ENCODE assay signal across 9 cellular contexts in genomic region chr5:142699105-142699720, GRCh38. TPM values are rescaled to one million over a fixed set of nuclear protein-coding genes. Genes with fewer than 3 reads are reported as not detected.
A peak's percentile ranks its signal among the peaks of the same experiment; 100 is the strongest.
DNase-seq lines count a peak whose midpoint lies in the region; ATAC-seq and TF ChIP-seq lines count a peak whose summit lies in the region.
"Had no signal": no experiment of that assay in that cellular context is flagged by ENCODE, and none has a peak within 500 bp of the region (broad histone marks: within the 10 kb centered on the region; RNA-seq: fewer than 3 reads in every experiment).

No MANE protein-coding gene starts in this region.

- peak; percentile 54 to 70 (median 69) for DNase-seq in CD4-positive, CD25-positive, alpha-beta regulatory T cell
- DNase-seq in GM20000 (ENCODE audit: low spot score) (peak; percentile 77), LHCN-M2 (ENCODE audit: low read depth) (peak; percentile 83), RWPE1 (ENCODE audit: low spot score) (peak; percentile 90), fibroblast of villous mesenchyme (ENCODE audit: low read depth) (peak; percentile 84), neuronal stem cell (ENCODE audit: low spot score) (peak; percentile 90), stromal cell of bone marrow (ENCODE audit: low read depth) (peak; percentile 81)
- DNase-seq in activated T-helper 1 cell treated with anti-CD3 and anti-CD28 coated beads, Interleukin-12 subunit alpha, Interleukin-12 subunit beta, Interleukin-2, Interleukin-4 antibody, amounts not matched to agents 30 ng/mL and 10 ng/mL and 1 ng/mL, durations not matched to agents 14 hours and 24 hours and 36 hours (ENCODE audit: low spot score), result peak; percentile 56

- no peaks in the 10 kb centered on the region for H3K9me3 Mint-ChIP-seq in CD4-positive, CD25-positive, alpha-beta regulatory T cell
- H3K9me3 Mint-ChIP-seq in activated T-helper 1 cell treated with anti-CD3 and anti-CD28 coated beads, Interleukin-12 subunit alpha, Interleukin-12 subunit beta, Interleukin-2, Interleukin-4 antibody, amounts not matched to agents 30 ng/mL and 10 ng/mL and 1 ng/mL, durations not matched to agents 14 hours and 24 hours and 36 hours, result no peaks in the 10 kb centered on the region

- CTCF ChIA-PET in RWPE1 (lab: Yijun Ruan, JAX), result interaction anchor here (0.6 to 5.6 kb wide), 43 partner anchors 9 to 1910 kb away, joined by 3 to 154 read pairs (median 4); partner anchors contain the start of gene FGF1

- no peak overlapping the region for H2BK120ac ChIP-seq in neuronal stem cell (ENCODE audit: low read depth, low read length)

- H4K91ac ChIP-seq in neuronal stem cell (ENCODE audit: low read depth, low read length, poor library complexity), result no peak overlapping the region

- H3K4me1 ChIP-seq in CD4-positive, CD25-positive, alpha-beta regulatory T cell (ENCODE audit: control insufficient read depth, insufficient read depth, low read length, poor library complexity, severe bottlenecking), result no peaks in the 10 kb centered on the region
- H3K4me1 ChIP-seq in neuronal stem cell (ENCODE audit: control insufficient read depth in 2 of 2, insufficient read depth in 1 of 2, low read depth in 1 of 2, low read length in 2 of 2), result no peaks in the 10 kb centered on the region

- no peak overlapping the region for H2AK5ac ChIP-seq in neuronal stem cell (ENCODE audit: low read depth, low read length)

- POLR2A ChIA-PET in RWPE1 (lab: Yijun Ruan, JAX; ENCODE audit: low non-redundant PET), result no interaction called here

- peak; percentile 65 to 82 for ATAC-seq in CD4-positive, CD25-positive, alpha-beta regulatory T cell (ENCODE audit: low read depth in 2 of 2)

- no peak overlapping the region for H3K27ac ChIP-seq in CD4-positive, CD25-positive, alpha-beta regulatory T cell (ENCODE audit: insufficient read depth, low read length, poor library complexity, severe bottlenecking)
- no peak overlapping the region for H3K27ac ChIP-seq in RWPE1
- H3K27ac ChIP-seq in neuronal stem cell (replicated peaks; ENCODE audit: low read length), result no peak overlapping the region

- peaks cover 0 to 3% (median 0%) of the 10 kb centered on the region in 4 donors for H3K4me1 Mint-ChIP-seq in CD4-positive, CD25-positive, alpha-beta regulatory T cell
- H3K4me1 Mint-ChIP-seq in activated T-helper 1 cell treated with anti-CD3 and anti-CD28 coated beads, Interleukin-12 subunit alpha, Interleukin-12 subunit beta, Interleukin-2, Interleukin-4 antibody, amounts not matched to agents 30 ng/mL and 10 ng/mL and 1 ng/mL, durations not matched to agents 14 hours and 24 hours and 36 hours (ENCODE audit: low read depth), result no peaks in the 10 kb centered on the region

- H2AFZ ChIP-seq in neuronal stem cell (ENCODE audit: low read length), result peak overlapping the region; percentile 78

- no peak overlapping the region for H2BK15ac ChIP-seq in neuronal stem cell (ENCODE audit: low read length)

- H3K27me3 Mint-ChIP-seq in CD4-positive, CD25-positive, alpha-beta regulatory T cell, result peaks cover 23% of the 10 kb centered on the region
- H3K27me3 Mint-ChIP-seq in activated T-helper 1 cell treated with anti-CD3 and anti-CD28 coated beads, Interleukin-12 subunit alpha, Interleukin-12 subunit beta, Interleukin-2, Interleukin-4 antibody, amounts not matched to agents 30 ng/mL and 10 ng/mL and 1 ng/mL, durations not matched to agents 14 hours and 24 hours and 36 hours (ENCODE audit: insufficient read depth), result peaks cover 13% of the 10 kb centered on the region

- no peaks in the 10 kb centered on the region for H3K36me3 Mint-ChIP-seq in CD4-positive, CD25-positive, alpha-beta regulatory T cell
- no peaks in the 10 kb centered on the region for H3K36me3 Mint-ChIP-seq in activated T-helper 1 cell treated with anti-CD3 and anti-CD28 coated beads, Interleukin-12 subunit alpha, Interleukin-12 subunit beta, Interleukin-2, Interleukin-4 antibody, amounts not matched to agents 30 ng/mL and 10 ng/mL and 1 ng/mL, durations not matched to agents 14 hours and 24 hours and 36 hours (ENCODE audit: low read depth)
- H3K36me3 Mint-ChIP-seq: IgD-negative memory B cell had no signal

- no peak overlapping the region for H2BK5ac ChIP-seq in neuronal stem cell (ENCODE audit: low read length)

- H3K9ac ChIP-seq in neuronal stem cell (ENCODE audit: low read depth, low read length, poor library complexity), result no peak overlapping the region

- H3K23ac ChIP-seq in neuronal stem cell (ENCODE audit: low read depth, low read length, poor library complexity), result no peak overlapping the region

- intact Hi-C loops in activated T-helper 1 cell treated with anti-CD3 and anti-CD28 coated beads, Interleukin-12 subunit alpha, Interleukin-12 subunit beta, Interleukin-2, Interleukin-4 antibody, amounts not matched to agents 30 ng/mL and 10 ng/mL and 1 ng/mL, durations not matched to agents 14 hours and 24 hours and 36 hours (cut with micrococcal nuclease), result loop anchor here (1.0 to 2.0 kb wide), 6 partner anchors 44 to 1006 kb away; no protein-coding TSS in a partner anchor

- H3K14ac ChIP-seq in neuronal stem cell (ENCODE audit: low read length), result no peak overlapping the region

- no peak overlapping the region for H4K8ac ChIP-seq in neuronal stem cell (ENCODE audit: low read depth, low read length)

- TF ChIP-seq CTCF in GM20000 (IDR thresholded peaks at IDR 0.05; ENCODE audit: extremely low read depth, missing control alignments) (peak; percentile 84), RWPE1 (conservative IDR thresholded peaks at IDR 0.05; ENCODE audit: low read depth) (peak; percentile 99), fibroblast of villous mesenchyme (IDR thresholded peaks at IDR 0.05; ENCODE audit: insufficient read depth, low read depth, low read length) (peak; percentile 98)

- WGBS in neuronal stem cell (ENCODE audit: extremely low coverage in 2 of 2, insufficient read length in 2 of 2, insufficient replicate concordance in 1 of 2), 2 donors, result no CpG with 5 or more reads among the region's 5 CpGs

- no peaks in the 10 kb centered on the region for H3K36me3 ChIP-seq in CD4-positive, CD25-positive, alpha-beta regulatory T cell (ENCODE audit: control insufficient read depth, insufficient read depth, low read length)
- H3K36me3 ChIP-seq in neuronal stem cell (replicated peaks in 1 of 2; ENCODE audit: control insufficient read depth in 2 of 2, insufficient read depth in 2 of 2, low read length in 2 of 2), result no peaks in the 10 kb centered on the region

- H3K18ac ChIP-seq in neuronal stem cell (ENCODE audit: low read length), result no peak overlapping the region

- H3K4me3 ChIP-seq in CD4-positive, CD25-positive, alpha-beta regulatory T cell (ENCODE audit: low read depth, low read length), result no peak overlapping the region
- no peak overlapping the region for H3K4me3 ChIP-seq in fibroblast of villous mesenchyme (ENCODE audit: low read depth, low read length)
- no peak overlapping the region for H3K4me3 ChIP-seq in neuronal stem cell (ENCODE audit: low read length in 2 of 2)

- no peaks in the 10 kb centered on the region for H3K79me1 ChIP-seq in neuronal stem cell (ENCODE audit: low read depth, low read length)

- no peak overlapping the region for H3K27ac Mint-ChIP-seq in CD4-positive, CD25-positive, alpha-beta regulatory T cell
- H3K27ac Mint-ChIP-seq in activated T-helper 1 cell treated with anti-CD3 and anti-CD28 coated beads, Interleukin-12 subunit alpha, Interleukin-12 subunit beta, Interleukin-2, Interleukin-4 antibody, amounts not matched to agents 30 ng/mL and 10 ng/mL and 1 ng/mL, durations not matched to agents 14 hours and 24 hours and 36 hours, result no peak overlapping the region
- H3K27ac Mint-ChIP-seq: IgD-negative memory B cell had no signal

- no peak overlapping the region for H2BK12ac ChIP-seq in neuronal stem cell (ENCODE audit: low read length)

- H3K4ac ChIP-seq in neuronal stem cell (ENCODE audit: low read length), result no peak overlapping the region

- peaks cover 2% of the 10 kb centered on the region for H3K27me3 ChIP-seq in CD4-positive, CD25-positive, alpha-beta regulatory T cell (ENCODE audit: control insufficient read depth, insufficient read depth, low read length)
- no peaks in the 10 kb centered on the region for H3K27me3 ChIP-seq in neuronal stem cell (ENCODE audit: control insufficient read depth in 3 of 3, insufficient read depth in 3 of 3, low read depth in 1 of 3, low read length in 3 of 3)

- no peak overlapping the region for H3K4me3 Mint-ChIP-seq in CD4-positive, CD25-positive, alpha-beta regulatory T cell
- no peak overlapping the region for H3K4me3 Mint-ChIP-seq in activated T-helper 1 cell treated with anti-CD3 and anti-CD28 coated beads, Interleukin-12 subunit alpha, Interleukin-12 subunit beta, Interleukin-2, Interleukin-4 antibody, amounts not matched to agents 30 ng/mL and 10 ng/mL and 1 ng/mL, durations not matched to agents 14 hours and 24 hours and 36 hours
- H3K4me3 Mint-ChIP-seq: IgD-negative memory B cell had no signal

- H3K9me3 ChIP-seq in CD4-positive, CD25-positive, alpha-beta regulatory T cell (ENCODE audit: control insufficient read depth in 2 of 2, low read length in 2 of 2), result no peaks in the 10 kb centered on the region
- H3K9me3 ChIP-seq in neuronal stem cell (replicated peaks in 1 of 2; ENCODE audit: control insufficient read depth in 2 of 2, insufficient read depth in 1 of 2, low read depth in 1 of 2, low read length in 2 of 2), result no peaks in the 10 kb centered on the region

- H3K4me2 ChIP-seq in neuronal stem cell (ENCODE audit: insufficient read depth, low read length, poor library complexity, severe bottlenecking), result no peak overlapping the region

RNA-seq across cellular contexts. Expression of gene FGF1, which starts 13.3 kb away (rescaled TPM):
- not detected for total RNA-seq in CD4-positive, CD25-positive, alpha-beta regulatory T cell
- not detected for polyA plus RNA-seq in CD4-positive, CD25-positive, alpha-beta regulatory T cell
- total RNA-seq in LHCN-M2 (2014; rRNA removed), result 4.8 and 5.8 TPM in 2 replicates
- polyA plus RNA-seq in LHCN-M2 (2012), result 27.3 TPM
- 0.08 TPM in 1 of 2 replicates, not detected in the other for total RNA-seq in activated T-helper 1 cell treated with anti-CD3 and anti-CD28 coated beads, Interleukin-12 subunit alpha, Interleukin-12 subunit beta, Interleukin-2, Interleukin-4 antibody, amounts not matched to agents 30 ng/mL and 10 ng/mL and 1 ng/mL, durations not matched to agents 14 hours and 24 hours and 36 hours
- 8.7 and 16.0 TPM in 2 replicates for total RNA-seq in fibroblast of villous mesenchyme
- polyA plus RNA-seq in neuronal stem cell (2013, experiment 1 of 2), result 0.18 TPM
- polyA plus RNA-seq in neuronal stem cell (2013, experiment 2 of 2), result 0.10 TPM
- polyA plus RNA-seq: IgD-negative memory B cell had no signal
